Comparison of ENCODE assay signal across 16 cellular contexts in the genomic region with DNA sequence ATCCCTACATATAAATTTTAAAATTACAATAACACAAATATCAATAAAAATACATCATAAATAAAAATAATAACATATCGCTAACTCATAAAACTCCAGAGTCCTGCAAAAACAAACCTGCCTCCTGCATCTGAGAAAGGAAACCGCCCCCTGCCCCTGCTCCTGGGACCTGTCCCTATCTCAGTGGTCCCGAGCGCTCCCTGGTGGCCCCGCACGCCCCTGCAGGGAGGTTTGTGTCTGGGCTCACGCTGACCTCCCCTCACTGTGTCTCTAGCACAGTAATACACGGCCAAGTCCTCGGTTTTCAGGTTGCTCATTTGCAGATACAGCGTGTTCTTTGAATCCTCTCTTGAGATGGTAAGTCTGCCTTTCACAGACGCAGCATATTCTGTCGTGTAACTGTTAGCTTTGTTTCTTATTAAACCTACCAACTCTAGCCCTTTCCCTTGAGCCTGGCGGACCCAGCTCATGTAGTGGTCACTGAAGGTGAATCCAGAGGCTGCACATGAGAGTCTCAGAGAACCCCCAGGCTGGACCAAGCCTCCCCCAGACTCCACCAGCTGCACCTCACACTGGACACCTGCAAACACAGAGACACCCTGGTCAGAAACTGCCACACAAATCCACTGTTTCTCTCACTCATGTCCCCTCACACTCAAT.
A peak's percentile ranks its signal among the peaks of the same experiment; 100 is the strongest.
DNase-seq lines count a peak whose midpoint lies in the region; ATAC-seq, FAIRE-seq and TF ChIP-seq lines count a peak whose summit lies in the region.
"Had no signal": no experiment of that assay in that cellular context is flagged by ENCODE, and none has a peak within 500 bp of the region (broad histone marks: within the 10 kb centered on the region; RNA-seq: fewer than 3 reads in every experiment).

No MANE protein-coding gene starts in this region.

- H3K27me3 ChIP-seq in mesendoderm (ENCODE audit: insufficient read depth, low read length, poor library complexity) (no peaks in the 10 kb centered on the region), body of pancreas (no peaks in the 10 kb centered on the region)
- H3K27me3 ChIP-seq: cardiac muscle cell, spleen had no signal

- H3K4me1 ChIP-seq in mesendoderm (ENCODE audit: control insufficient read depth, low read depth, low read length) = no peaks in the 10 kb centered on the region
- no peaks in the 10 kb centered on the region for H3K4me1 ChIP-seq in body of pancreas
- H3K4me1 ChIP-seq: spleen had no signal

- H3K79me2 ChIP-seq in mesendoderm (ENCODE audit: control insufficient read depth, insufficient read depth, low read length) = no peaks in the 10 kb centered on the region

- H4K5ac ChIP-seq in mesendoderm (ENCODE audit: low read length) = no peak overlapping the region

- no peak for ATAC-seq in GM21825 (IDR thresholded peaks at IDR 0.05; ENCODE audit: unreplicated experiment)
- no peak for ATAC-seq in body of pancreas

- H3K56ac ChIP-seq in mesendoderm (ENCODE audit: low read length) = no peak overlapping the region

- DNase-seq in activated naive CD4-positive, alpha-beta T cell treated with anti-CD3 and anti-CD28 coated beads for 36 hours = peak; percentile 9
- DNase-seq in activated naive CD4-positive, alpha-beta T cell treated with anti-CD3 and anti-CD28 coated beads, Interleukin-2, amount 10 ng/mL, durations not matched to agents 7 days and 5 days = no peak
- DNase-seq in HT-29 (ENCODE audit: low spot score) (peak; percentile 66), OCI-M1 (lab: John Stamatoyannopoulos, UW) (peak; percentile 71), mesendoderm (peak; percentile 0), body of pancreas (no peak), D721Med (ENCODE audit: insufficient read length, low spot score) (no peak)
- DNase-seq: activated CD4-positive, alpha-beta T cell treated with anti-CD3 and anti-CD28 coated beads for 1 hour; activated gamma-delta T cell; NCI-H446 treated with DMSO at 0.1 percent for 48 hours; spleen; SW 1271 had no signal

- H2BK15ac ChIP-seq in mesendoderm (replicated peaks; ENCODE audit: low read depth) = no peak overlapping the region

- H2BK120ac ChIP-seq in mesendoderm (ENCODE audit: low read depth, low read length) = no peak overlapping the region

- H3K23ac ChIP-seq in mesendoderm (ENCODE audit: low read length) = no peak overlapping the region

- no peaks in the 10 kb centered on the region for H3K4me1 Mint-ChIP-seq in activated naive CD4-positive, alpha-beta T cell treated with anti-CD3 and anti-CD28 coated beads for 36 hours (ENCODE audit: low read depth)
- no peaks in the 10 kb centered on the region for H3K4me1 Mint-ChIP-seq in activated naive CD4-positive, alpha-beta T cell treated with anti-CD3 and anti-CD28 coated beads, Interleukin-2, amount 10 ng/mL, durations not matched to agents 7 days and 5 days
- H3K4me1 Mint-ChIP-seq: neural crest cell had no signal

- peaks cover 2% of the 10 kb centered on the region for H3K36me3 Mint-ChIP-seq in activated naive CD4-positive, alpha-beta T cell treated with anti-CD3 and anti-CD28 coated beads for 36 hours (ENCODE audit: low read depth)
- H3K36me3 Mint-ChIP-seq in activated naive CD4-positive, alpha-beta T cell treated with anti-CD3 and anti-CD28 coated beads, Interleukin-2, amount 10 ng/mL, durations not matched to agents 7 days and 5 days = no peaks in the 10 kb centered on the region

- no peak overlapping the region for H3K9ac ChIP-seq in mesendoderm (ENCODE audit: low read length)

- no peaks in the 10 kb centered on the region for H3K79me1 ChIP-seq in mesendoderm (ENCODE audit: low read length)

- H4K8ac ChIP-seq in mesendoderm (ENCODE audit: low read depth, low read length) = no peak overlapping the region

- H3K9me3 Mint-ChIP-seq in activated naive CD4-positive, alpha-beta T cell treated with anti-CD3 and anti-CD28 coated beads for 36 hours = peaks cover 6% of the 10 kb centered on the region
- peaks cover 28% of the 10 kb centered on the region for H3K9me3 Mint-ChIP-seq in activated naive CD4-positive, alpha-beta T cell treated with anti-CD3 and anti-CD28 coated beads, Interleukin-2, amount 10 ng/mL, durations not matched to agents 7 days and 5 days

- no peak overlapping the region for H2AK5ac ChIP-seq in mesendoderm (ENCODE audit: low read length)

- WGBS in mesendoderm (ENCODE audit: extremely low coverage, insufficient coverage, low lambda C conversion rate) = 100% methylated on average over 1 of the region's 13 CpGs
- WGBS in body of pancreas, 2 donors = 15 to 23% methylated on average over 13 of the region's 13 CpGs

- CTCF ChIA-PET in activated naive CD4-positive, alpha-beta T cell treated with anti-CD3 and anti-CD28 coated beads for 36 hours (lab: Charles Lee) = no interaction called here
- CTCF ChIA-PET in activated naive CD4-positive, alpha-beta T cell treated with anti-CD3 and anti-CD28 coated beads, Interleukin-2, amount 10 ng/mL, durations not matched to agents 7 days and 5 days (lab: Charles Lee) = no interaction called here

- no peaks in the 10 kb centered on the region for H3K9me3 ChIP-seq in body of pancreas

- H3K36me3 ChIP-seq in mesendoderm (ENCODE audit: control insufficient read depth, insufficient read depth, low read length) (no peaks in the 10 kb centered on the region), body of pancreas (replicated peaks in 1 of 2; ENCODE audit: insufficient read depth in 1 of 2, low read depth in 2 of 2) (no peaks in the 10 kb centered on the region)
- H3K36me3 ChIP-seq: cardiac muscle cell, spleen had no signal

- intact Hi-C loops in activated naive CD4-positive, alpha-beta T cell treated with anti-CD3 and anti-CD28 coated beads for 36 hours (cut with micrococcal nuclease) = no loop called here
- intact Hi-C loops in body of pancreas (cut with DNase I) = no loop called here

- no peak overlapping the region for H3K4me3 ChIP-seq in mesendoderm (ENCODE audit: low read length)
- H3K4me3 ChIP-seq in body of pancreas = no peak overlapping the region
- H3K4me3 ChIP-seq: cardiac muscle cell, spleen had no signal

- no peak overlapping the region for H3K18ac ChIP-seq in mesendoderm (ENCODE audit: low read length)

- no peak overlapping the region for H3K27ac ChIP-seq in mesendoderm (ENCODE audit: low read depth, low read length)
- no peak overlapping the region for H3K27ac ChIP-seq in body of pancreas
- H3K27ac ChIP-seq: cardiac muscle cell, epithelial cell of prostate, spleen had no signal

- no peaks in the 10 kb centered on the region for H3K27me3 Mint-ChIP-seq in activated naive CD4-positive, alpha-beta T cell treated with anti-CD3 and anti-CD28 coated beads for 36 hours (ENCODE audit: low read depth)
- no peaks in the 10 kb centered on the region for H3K27me3 Mint-ChIP-seq in activated naive CD4-positive, alpha-beta T cell treated with anti-CD3 and anti-CD28 coated beads, Interleukin-2, amount 10 ng/mL, durations not matched to agents 7 days and 5 days

- no peak overlapping the region for H3K4ac ChIP-seq in mesendoderm (ENCODE audit: low read depth, low read length)

- no peak for TF ChIP-seq POLR2A in body of pancreas (IDR thresholded peaks at IDR 0.05)

- H2BK5ac ChIP-seq in mesendoderm (ENCODE audit: low read length) = no peak overlapping the region

- TF ChIP-seq CTCF in body of pancreas (IDR thresholded peaks at IDR 0.05) (no peak), D721Med (IDR thresholded peaks at IDR 0.05; ENCODE audit: insufficient read depth, missing control alignments) (no peak)

- FAIRE-seq in D721Med (lab: Jason Lieb, UNC) = no peak

- no peak overlapping the region for H3K4me3 Mint-ChIP-seq in activated naive CD4-positive, alpha-beta T cell treated with anti-CD3 and anti-CD28 coated beads for 36 hours
- no peak overlapping the region for H3K4me3 Mint-ChIP-seq in activated naive CD4-positive, alpha-beta T cell treated with anti-CD3 and anti-CD28 coated beads, Interleukin-2, amount 10 ng/mL, durations not matched to agents 7 days and 5 days
- H3K4me3 Mint-ChIP-seq: neural crest cell had no signal

- no peak overlapping the region for H3K27ac Mint-ChIP-seq in activated naive CD4-positive, alpha-beta T cell treated with anti-CD3 and anti-CD28 coated beads for 36 hours
- no peak overlapping the region for H3K27ac Mint-ChIP-seq in activated naive CD4-positive, alpha-beta T cell treated with anti-CD3 and anti-CD28 coated beads, Interleukin-2, amount 10 ng/mL, durations not matched to agents 7 days and 5 days

- no peak overlapping the region for H3K4me2 ChIP-seq in mesendoderm (ENCODE audit: low read length)

Comparison
In these comparisons a context has a peak if more than half of its experiments do, and no peak if none do; other contexts are left out.
1. DNase-seq: peak in activated naive CD4-positive, alpha-beta T cell treated with anti-CD3 and anti-CD28 coated beads for 36 hours (single experiment), HT-29 (single experiment), OCI-M1 (single experiment) and mesendoderm (single experiment); none in activated naive CD4-positive, alpha-beta T cell treated with anti-CD3 and anti-CD28 coated beads, Interleukin-2, amount 10 ng/mL, durations not matched to agents 7 days and 5 days (single experiment), body of pancreas (0 of 4) and D721Med (single experiment).